ENCODE assay signal across 11 cellular contexts in the genomic region with DNA sequence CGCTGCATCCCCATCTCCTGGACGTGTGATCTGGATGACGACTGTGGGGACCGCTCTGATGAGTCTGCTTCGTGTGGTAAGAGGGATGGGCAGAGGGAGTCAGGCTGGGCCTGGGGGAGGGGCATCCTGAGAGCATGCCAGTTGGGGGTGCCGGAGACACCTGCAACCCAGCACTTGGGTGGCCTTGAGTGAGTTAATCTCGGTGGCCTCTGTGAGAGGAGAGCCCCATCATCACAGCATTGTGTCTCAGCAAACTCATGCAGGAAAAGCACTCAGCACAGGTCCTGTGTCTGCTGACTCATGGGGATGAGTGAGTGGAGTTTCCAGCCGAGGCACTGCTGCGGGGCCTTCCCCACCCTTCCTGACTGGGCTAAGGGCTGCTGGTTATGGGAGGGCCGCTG. TPM values are rescaled to one million over a fixed set of nuclear protein-coding genes. Genes with fewer than 3 reads are reported as not detected.
A peak's percentile ranks its signal among the peaks of the same experiment; 100 is the strongest.
DNase-seq lines count a peak whose midpoint lies in the region; ATAC-seq lines count a peak whose summit lies in the region.
"Had no signal": no experiment of that assay in that cellular context is flagged by ENCODE, and none has a peak within 500 bp of the region (broad histone marks: within the 10 kb centered on the region; RNA-seq: fewer than 3 reads in every experiment).

No MANE protein-coding gene starts in this region.

- intact Hi-C loops in Right ventricle myocardium inferior (cut with DNase I): no loop called here

- no peak for DNase-seq in activated CD4-positive, CD25-positive, alpha-beta regulatory T cell treated with anti-CD3 and anti-CD28 coated beads, Interleukin-2, amount 50 U/mL, for 72 hours
- DNase-seq in activated CD4-positive, alpha-beta T cell treated with anti-CD3 and anti-CD28 coated beads, Interleukin-2, amount 50 U/mL, for 48 hours: peak; percentile 61 to 66
- DNase-seq in fibroblast of peridontal ligament (ENCODE audit: extremely low read depth): peak; percentile 41
- peak; percentile 21 to 49 for DNase-seq in stimulated activated CD8-positive, alpha-beta memory T cell treated with anti-CD3 and anti-CD28 coated beads, Interleukin-7, amount 100 ng/mL, for 48 hours (ENCODE audit: extremely low read depth in 1 of 2, low read depth in 1 of 2)
- no peak for DNase-seq in Right ventricle myocardium inferior (ENCODE audit: missing footprints)
- no peak for DNase-seq in NCI-H82 (lab: John Stamatoyannopoulos, UW)
- DNase-seq: NCI-H1092 had no signal

- peak; percentile 95 for ATAC-seq in activated CD4-positive, CD25-positive, alpha-beta regulatory T cell treated with anti-CD3 and anti-CD28 coated beads, Interleukin-2, amount 50 U/mL, for 24 hours
- ATAC-seq in HG03097 (IDR thresholded peaks at IDR 0.05; ENCODE audit: low FRiP score, unreplicated experiment) (no peak), Right ventricle myocardium inferior (no peak)

RNA-seq across cellular contexts. Expression of a gene that starts 19.6 kb away (rescaled TPM):
- not detected for total RNA-seq in Right ventricle myocardium inferior
- total RNA-seq: T-helper 1 cell treated with Interleukin-12 subunit alpha and Interleukin-12 subunit beta and Interleukin-4 antibody, amounts not matched to agents 30 ng/mL and 1 ng/mL, for 36 hours had no signal

RNA-seq across cellular contexts. Expression of a gene that starts 38.7 kb away (rescaled TPM):
- total RNA-seq in Right ventricle myocardium inferior: 143 TPM

RNA-seq across cellular contexts. Expression of a gene that starts 49.6 kb away (rescaled TPM):
- total RNA-seq in Right ventricle myocardium inferior: 0.60 TPM
- total RNA-seq: skeletal muscle tissue had no signal

RNA-seq across cellular contexts. Expression of a gene that starts 55.8 kb away (rescaled TPM):
- 58.3 TPM for total RNA-seq in Right ventricle myocardium inferior

Comparison
In these comparisons a context has a peak if more than half of its experiments do, and no peak if none do; other contexts are left out.
1. ATAC-seq: peak in activated CD4-positive, CD25-positive, alpha-beta regulatory T cell treated with anti-CD3 and anti-CD28 coated beads, Interleukin-2, amount 50 U/mL, for 24 hours (2 of 2); none in HG03097 (single experiment) and Right ventricle myocardium inferior (single experiment).
2. DNase-seq: peak in activated CD4-positive, alpha-beta T cell treated with anti-CD3 and anti-CD28 coated beads, Interleukin-2, amount 50 U/mL, for 48 hours (2 of 2), fibroblast of peridontal ligament (single experiment) and stimulated activated CD8-positive, alpha-beta memory T cell treated with anti-CD3 and anti-CD28 coated beads, Interleukin-7, amount 100 ng/mL, for 48 hours (2 of 2); none in activated CD4-positive, CD25-positive, alpha-beta regulatory T cell treated with anti-CD3 and anti-CD28 coated beads, Interleukin-2, amount 50 U/mL, for 72 hours (single experiment), Right ventricle myocardium inferior (single experiment) and NCI-H82 (single experiment).